In the genomic region with DNA sequence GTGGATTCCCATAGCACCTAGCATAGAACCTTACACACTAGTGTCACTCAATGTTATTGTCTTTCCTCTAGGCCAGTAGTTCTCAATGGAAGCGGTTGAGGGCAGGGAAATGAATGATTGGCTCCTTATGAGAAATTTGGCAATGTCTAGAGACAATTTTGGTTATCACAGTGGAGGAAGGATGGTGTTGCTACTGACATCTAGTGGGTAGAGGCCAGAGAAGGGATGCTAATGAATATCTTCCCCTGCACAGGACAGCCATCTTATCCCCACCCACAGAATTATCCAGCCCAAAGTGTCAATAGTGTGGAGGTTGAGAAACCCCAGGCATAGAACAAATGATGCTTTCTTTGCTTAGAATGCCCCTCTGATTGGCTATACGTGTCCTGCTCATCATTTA, we compare ENCODE assay signal across 10 cellular contexts. TPM values are rescaled to one million over a fixed set of nuclear protein-coding genes. Genes with fewer than 3 reads are reported as not detected.
DNase-seq lines count a peak whose midpoint lies in the region; ATAC-seq and TF ChIP-seq lines count a peak whose summit lies in the region.
"Had no signal": no experiment of that assay in that cellular context is flagged by ENCODE, and none has a peak within 500 bp of the region (broad histone marks: within the 10 kb centered on the region; RNA-seq: fewer than 3 reads in every experiment).

No MANE protein-coding gene starts in this region.

- H3K27me3 Mint-ChIP-seq in endodermal cell (ENCODE audit: insufficient read depth) (no peaks in the 10 kb centered on the region), T-cell (peaks cover 3 to 4% of the 10 kb centered on the region in 2 donors)
- peaks cover 12% of the 10 kb centered on the region for H3K27me3 Mint-ChIP-seq in activated T-helper 17 cell treated with anti-CD3 and anti-CD28 coated beads, Interleukin-2, amount 50 U/mL, for 72 hours
- H3K27me3 Mint-ChIP-seq in natural killer cell treated with Interleukin-12 subunit alpha and Interleukin-12 subunit beta and Interleukin-15 and Interleukin-18, amount 100 ng/mL, for 72 hours: peaks cover 4 to 8% of the 10 kb centered on the region in 2 donors

- H3K9me3 ChIP-seq in endodermal cell (ENCODE audit: control insufficient read depth, low read length): peaks cover 11% of the 10 kb centered on the region

- no peak overlapping the region for H3K9ac ChIP-seq in endodermal cell (ENCODE audit: extremely low read depth, low read length, poor library complexity, severe bottlenecking)

- H3K4me3 ChIP-seq in endodermal cell (ENCODE audit: low read length) (no peak overlapping the region), retinal pigment epithelial cell (ENCODE audit: low read length) (no peak overlapping the region)

- no peak for ATAC-seq in activated T-helper 17 cell treated with anti-CD3 and anti-CD28 coated beads, Interleukin-2, amount 50 U/mL, for 72 hours (replicated peaks)
- no peak for ATAC-seq in T-cell (replicated peaks in 1 of 4)
- no peak for ATAC-seq in natural killer cell treated with Interleukin-12 subunit alpha and Interleukin-12 subunit beta and Interleukin-15 and Interleukin-18, amount 100 ng/mL, for 72 hours

- H3K9me3 Mint-ChIP-seq in endodermal cell: no peaks in the 10 kb centered on the region
- no peaks in the 10 kb centered on the region for H3K9me3 Mint-ChIP-seq in activated T-helper 17 cell treated with anti-CD3 and anti-CD28 coated beads, Interleukin-2, amount 50 U/mL, for 72 hours
- no peaks in the 10 kb centered on the region for H3K9me3 Mint-ChIP-seq in T-cell
- H3K9me3 Mint-ChIP-seq in natural killer cell treated with Interleukin-12 subunit alpha and Interleukin-12 subunit beta and Interleukin-15 and Interleukin-18, amount 100 ng/mL, for 72 hours: no peaks in the 10 kb centered on the region

- H3K27ac ChIP-seq in endodermal cell (ENCODE audit: low read depth, low read length): no peak overlapping the region
- H3K27ac ChIP-seq: epithelial cell of prostate had no signal

- DNase-seq in NCI-H1417 (lab: John Stamatoyannopoulos, UW) (peak in 2 of 3 experiments; percentile 15 to 74), NCI-H1417 treated with DMSO at 0.1 percent for 48 hours (lab: John Stamatoyannopoulos, UW) (no peak), NCI-H146 (lab: John Stamatoyannopoulos, UW) (peak; percentile 34), endodermal cell (no peak), retinal pigment epithelial cell (ENCODE audit: low read depth) (no peak), T-cell (no peak)
- DNase-seq in natural killer cell treated with Interleukin-12 subunit alpha and Interleukin-12 subunit beta and Interleukin-15 and Interleukin-18, amount 100 ng/mL, for 72 hours (ENCODE audit: low spot score): no peak
- DNase-seq: stimulated activated CD8-positive, alpha-beta memory T cell treated with anti-CD3 and anti-CD28 coated beads, Interleukin-4, amount 100 ng/mL, for 48 hours had no signal

- H3K36me3 Mint-ChIP-seq in endodermal cell (ENCODE audit: low read depth): no peaks in the 10 kb centered on the region
- no peaks in the 10 kb centered on the region for H3K36me3 Mint-ChIP-seq in activated T-helper 17 cell treated with anti-CD3 and anti-CD28 coated beads, Interleukin-2, amount 50 U/mL, for 72 hours (ENCODE audit: low read depth)
- no peaks in the 10 kb centered on the region for H3K36me3 Mint-ChIP-seq in T-cell
- H3K36me3 Mint-ChIP-seq in natural killer cell treated with Interleukin-12 subunit alpha and Interleukin-12 subunit beta and Interleukin-15 and Interleukin-18, amount 100 ng/mL, for 72 hours: no peaks in the 10 kb centered on the region

- 83% methylated on average over 2 of the region's 2 CpGs; no CpG with 5 or more reads in 1 of the 2 experiments for WGBS in endodermal cell (ENCODE audit: insufficient coverage in 1 of 2, insufficient read length in 1 of 2), 2 experiments

- no peaks in the 10 kb centered on the region for H3K36me3 ChIP-seq in endodermal cell (ENCODE audit: control insufficient read depth, insufficient read depth, low read length)

- H3K27ac Mint-ChIP-seq in endodermal cell: no peak overlapping the region
- no peak overlapping the region for H3K27ac Mint-ChIP-seq in activated T-helper 17 cell treated with anti-CD3 and anti-CD28 coated beads, Interleukin-2, amount 50 U/mL, for 72 hours
- no peak overlapping the region for H3K27ac Mint-ChIP-seq in T-cell
- H3K27ac Mint-ChIP-seq in natural killer cell treated with Interleukin-12 subunit alpha and Interleukin-12 subunit beta and Interleukin-15 and Interleukin-18, amount 100 ng/mL, for 72 hours: no peak overlapping the region

- H3K4me3 Mint-ChIP-seq in endodermal cell (no peak overlapping the region), T-cell (no peak overlapping the region)
- no peak overlapping the region for H3K4me3 Mint-ChIP-seq in activated T-helper 17 cell treated with anti-CD3 and anti-CD28 coated beads, Interleukin-2, amount 50 U/mL, for 72 hours
- H3K4me3 Mint-ChIP-seq in natural killer cell treated with Interleukin-12 subunit alpha and Interleukin-12 subunit beta and Interleukin-15 and Interleukin-18, amount 100 ng/mL, for 72 hours: no peak overlapping the region

- CTCF ChIA-PET in T-cell (lab: Charles Lee): no interaction called here

- peaks cover 7% of the 10 kb centered on the region for H3K4me1 ChIP-seq in endodermal cell (ENCODE audit: control insufficient read depth, insufficient read depth, low read length)

- H3K27me3 ChIP-seq in endodermal cell (ENCODE audit: control insufficient read depth, insufficient read depth, low read length, poor library complexity, severe bottlenecking): no peaks in the 10 kb centered on the region

- H3K4me1 Mint-ChIP-seq in endodermal cell (peaks cover 19% of the 10 kb centered on the region), T-cell (peaks cover 0 to 4% (median 0%) of the 10 kb centered on the region in 3 donors)
- no peaks in the 10 kb centered on the region for H3K4me1 Mint-ChIP-seq in activated T-helper 17 cell treated with anti-CD3 and anti-CD28 coated beads, Interleukin-2, amount 50 U/mL, for 72 hours
- no peaks in the 10 kb centered on the region for H3K4me1 Mint-ChIP-seq in natural killer cell treated with Interleukin-12 subunit alpha and Interleukin-12 subunit beta and Interleukin-15 and Interleukin-18, amount 100 ng/mL, for 72 hours (ENCODE audit: low read depth in 2 of 2)

- POLR2A ChIA-PET in T-cell (lab: Charles Lee): no interaction called here

- TF ChIP-seq CTCF in endodermal cell (conservative IDR thresholded peaks at IDR 0.05): peak; percentile 74
- TF ChIP-seq CTCF in retinal pigment epithelial cell (conservative IDR thresholded peaks at IDR 0.05; ENCODE audit: low read depth, low read length): peak; percentile 48

RNA-seq across cellular contexts. Expression of gene C18orf63, which starts 15.8 kb away (rescaled TPM):
- total RNA-seq in endodermal cell (not detected), T-cell (not detected)
- not detected for polyA plus RNA-seq in endodermal cell (2013, experiment 1 of 2)
- not detected for polyA plus RNA-seq in endodermal cell (2013, experiment 2 of 2)
- not detected for total RNA-seq in activated T-helper 17 cell treated with anti-CD3 and anti-CD28 coated beads, Interleukin-2, amount 50 U/mL, for 72 hours
- total RNA-seq in natural killer cell treated with Interleukin-12 subunit alpha and Interleukin-12 subunit beta and Interleukin-15 and Interleukin-18, amount 100 ng/mL, for 72 hours: not detected

RNA-seq across cellular contexts. Expression of gene CYB5A, which starts 39.6 kb away (rescaled TPM):
- total RNA-seq in endodermal cell (100 to 1,000 TPM in 1 of 2 donors, 10 to 100 TPM in 1; 72.6 to 124 TPM), T-cell (10 to 100 TPM; 14.4 to 28.8 (median 25.1) TPM)
- 63.3 TPM for polyA plus RNA-seq in endodermal cell (2013, experiment 1 of 2)
- 48.4 TPM for polyA plus RNA-seq in endodermal cell (2013, experiment 2 of 2)
- 10 to 100 TPM; 32.5 to 33.6 TPM for total RNA-seq in activated T-helper 17 cell treated with anti-CD3 and anti-CD28 coated beads, Interleukin-2, amount 50 U/mL, for 72 hours
- 10 to 100 TPM; 27.2 to 55.6 TPM for total RNA-seq in natural killer cell treated with Interleukin-12 subunit alpha and Interleukin-12 subunit beta and Interleukin-15 and Interleukin-18, amount 100 ng/mL, for 72 hours

Comparison
In these comparisons a context has a peak if more than half of its experiments do, and no peak if none do; other contexts are left out.
1. DNase-seq: peak in NCI-H1417 (2 of 3) and NCI-H146 (single experiment); none in NCI-H1417 treated with DMSO at 0.1 percent for 48 hours (single experiment), endodermal cell (single experiment), retinal pigment epithelial cell (single experiment), T-cell (0 of 34) and natural killer cell treated with Interleukin-12 subunit alpha and Interleukin-12 subunit beta and Interleukin-15 and Interleukin-18, amount 100 ng/mL, for 72 hours (single experiment).